30 cellular contexts compared by ENCODE assay signal in the genomic region with DNA sequence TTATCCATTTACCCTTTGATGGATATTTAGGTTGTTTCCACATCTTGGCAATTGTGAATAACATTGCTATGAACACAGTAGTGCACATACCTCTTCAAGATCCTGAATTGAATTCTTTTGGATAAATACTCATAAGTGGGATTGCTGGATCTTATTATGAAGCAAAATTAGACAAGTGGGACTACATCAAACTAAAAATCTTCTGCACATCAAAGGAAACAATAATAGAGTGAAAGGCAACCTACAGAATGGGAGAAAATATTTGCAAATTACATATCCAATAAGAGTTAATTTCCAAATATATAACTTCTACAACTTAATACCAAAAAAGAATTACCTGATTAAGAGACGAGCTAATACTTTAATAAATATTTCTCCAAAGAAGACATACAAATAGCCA. TPM values are rescaled to one million over a fixed set of nuclear protein-coding genes. Genes with fewer than 3 reads are reported as not detected.
"Had no signal": no experiment of that assay in that cellular context is flagged by ENCODE, and none has a peak within 500 bp of the region (broad histone marks: within the 10 kb centered on the region; RNA-seq: fewer than 3 reads in every experiment).

No MANE protein-coding gene starts in this region.

- H3K27ac ChIP-seq: lower lobe of right lung, neural progenitor cell, neutrophil, parathyroid adenoma, right atrium auricular region, skin epidermis, spleen, suprapubic skin, thoracic aorta, tibial artery, upper lobe of right lung had no signal

- ATAC-seq: left colon; natural killer cell; sciatic nerve; stimulated activated effector memory CD8-positive, alpha-beta T cell treated with anti-CD3 and anti-CD28 coated beads, Interleukin-12 subunit alpha, Interleukin-12 subunit beta, amount 100 ng/mL, for 72 hours had no signal

- H3K9ac ChIP-seq: neural progenitor cell, parathyroid adenoma had no signal

- FAIRE-seq: islet of Langerhans, kidney, urothelium cell line had no signal

- DNase-seq: hypothalamus; immature natural killer cell; kidney; left colon; left lung; lower lobe of right lung; mesendoderm; naive B cell; natural killer cell; nephron progenitor cell; occipital lobe; spleen; stimulated activated CD4-positive, alpha-beta T cell treated with anti-CD3 and anti-CD28 coated beads, Interleukin-4, amount 100 ng/mL, for 24 hours; stimulated activated naive CD4-positive, alpha-beta T cell; tibial artery; upper lobe of right lung had no signal

- H3K36me3 ChIP-seq: left lung, lower lobe of right lung, neural progenitor cell, neutrophil, right atrium auricular region, spleen, suprapubic skin, thoracic aorta, tibial artery, upper lobe of right lung had no signal

- H3K4me3 ChIP-seq: left lung, lower lobe of right lung, neural progenitor cell, right atrium auricular region, skin epidermis, spleen, suprapubic skin, thoracic aorta, tibial artery, upper lobe of right lung had no signal

- H2AFZ ChIP-seq: neural progenitor cell, parathyroid adenoma had no signal

- H3K9me3 ChIP-seq: left lung, lower lobe of right lung, neutrophil, right atrium auricular region, spleen, suprapubic skin, thoracic aorta, tibial artery, upper lobe of right lung had no signal

- H3K27me3 ChIP-seq: left lung, neural progenitor cell, neutrophil, right atrium auricular region, suprapubic skin, tibial artery, upper lobe of right lung had no signal

- H3K4me1 ChIP-seq: neural progenitor cell, parathyroid adenoma, right atrium auricular region, spleen, tibial artery, upper lobe of right lung had no signal

- H3K4me2 ChIP-seq: neural progenitor cell had no signal

- H3K79me2 ChIP-seq: parathyroid adenoma had no signal

RNA-seq across cellular contexts. Expression of a gene that starts 38.4 kb away (rescaled TPM):
- total RNA-seq: osteocyte, pulmonary artery endothelial cell, right atrium auricular region, subcutaneous adipose tissue had no signal
